1 cellular context compared by ENCODE assay signal in genomic region chr11:44726278-44727113, GRCh38.
TF ChIP-seq lines count a peak whose summit lies in the region.

Gene TSPAN18 (plus strand): TSS chr11:44726962. CDS start chr11:44906417, 179,455 bp downstream.

TF ChIP-seq in WTC11, 78 proteins besides CTCF, POLR2A, EP300 and RAD21 (continued from another document):
- TF ChIP-seq PRDM15 (CRISPR knock-in tag; IDR thresholded peaks at IDR 0.05) (no peak), STAT6 (CRISPR knock-in tag; conservative IDR thresholded peaks at IDR 0.05; ENCODE audit: low read depth) (no peak), IRF1 (CRISPR knock-in tag; IDR thresholded peaks at IDR 0.05) (no peak), NR3C1 (CRISPR knock-in tag; conservative IDR thresholded peaks at IDR 0.05; ENCODE audit: low read depth) (no peak), ZNF219 (CRISPR knock-in tag; IDR thresholded peaks at IDR 0.05; ENCODE audit: borderline replicate concordance) (no peak), JUN (CRISPR knock-in tag; IDR thresholded peaks at IDR 0.05) (no peak), SP1 (CRISPR knock-in tag; conservative IDR thresholded peaks at IDR 0.05) (0 out of 2 replicates have a peak, but pooled peaks have one; percentile 31), ERG (CRISPR knock-in tag; IDR thresholded peaks at IDR 0.05) (no peak), ATF1 (CRISPR knock-in tag; IDR thresholded peaks at IDR 0.05) (no peak), MAX (CRISPR knock-in tag; IDR thresholded peaks at IDR 0.05) (0 out of 2 replicates have a peak, but pooled peaks have one; percentile 23), AFF4 (CRISPR knock-in tag; IDR thresholded peaks at IDR 0.05; ENCODE audit: borderline replicate concordance) (no peak), MYBL2 (CRISPR knock-in tag; IDR thresholded peaks at IDR 0.05) (no peak), ATF2 (CRISPR knock-in tag; IDR thresholded peaks at IDR 0.05; ENCODE audit: borderline replicate concordance, low read depth) (no peak), HMGA2 (CRISPR knock-in tag; IDR thresholded peaks at IDR 0.05) (no peak), USF1 (CRISPR knock-in tag; IDR thresholded peaks at IDR 0.05) (no peak), E2F5 (CRISPR knock-in tag; IDR thresholded peaks at IDR 0.05) (no peak), KAT7 (CRISPR knock-in tag; IDR thresholded peaks at IDR 0.05; ENCODE audit: borderline replicate concordance) (no peak), GRHL2 (CRISPR knock-in tag; IDR thresholded peaks at IDR 0.05; ENCODE audit: insufficient replicate concordance, severe bottlenecking) (no peak), HMGXB4 (CRISPR knock-in tag; IDR thresholded peaks at IDR 0.05) (0 out of 2 replicates have a peak, but pooled peaks have one; percentile 5), ZNF281 (CRISPR knock-in tag; IDR thresholded peaks at IDR 0.05) (no peak)
